Comparison of ENCODE assay signal across 22 cellular contexts in genomic region chr19:47820410-47820809, GRCh38. TPM values are rescaled to one million over a fixed set of nuclear protein-coding genes. Genes with fewer than 3 reads are reported as not detected.
DNase-seq lines count a peak whose midpoint lies in the region; ATAC-seq, FAIRE-seq and TF ChIP-seq lines count a peak whose summit lies in the region.
"Had no signal": no experiment of that assay in that cellular context is flagged by ENCODE, and none has a peak within 500 bp of the region (broad histone marks: within the 10 kb centered on the region; RNA-seq: fewer than 3 reads in every experiment).

No MANE protein-coding gene starts in this region.

- CTCF ChIA-PET in CD8-positive, alpha-beta T cell (lab: Charles Lee) = no interaction called here
- CTCF ChIA-PET in H1 (lab: Charles Lee; ENCODE audit: partially characterized antibody) = interaction anchor here (0.7 to 2.0 kb wide), 7 partner anchors 13 to 77 kb away, joined by 3 to 9 read pairs (median 4); no protein-coding TSS in a partner anchor

- no peak overlapping the region for H3K4me3 Mint-ChIP-seq in CD8-positive, alpha-beta T cell
- H3K4me3 Mint-ChIP-seq in nephron progenitor cell = peak overlapping the region; percentile 64

- no peaks in the 10 kb centered on the region for H3K27me3 ChIP-seq in CD8-positive, alpha-beta T cell (ENCODE audit: insufficient read depth, low read length)
- H3K27me3 ChIP-seq in NT2/D1 (ENCODE audit: insufficient read depth, insufficient read length) = no peaks in the 10 kb centered on the region
- H3K27me3 ChIP-seq in H1 (replicated peaks in 1 of 4; ENCODE audit: control insufficient read depth in 3 of 4, extremely low read depth in 1 of 4, insufficient read depth in 3 of 4, low read length in 3 of 4) = no peaks in the 10 kb centered on the region

- no peak overlapping the region for H3K4me3 ChIP-seq in CD8-positive, alpha-beta T cell (ENCODE audit: low read depth, low read length)
- no peak overlapping the region for H3K4me3 ChIP-seq in NT2/D1 (ENCODE audit: insufficient read length, low read depth)
- no peak overlapping the region for H3K4me3 ChIP-seq in H1 (ENCODE audit: extremely low read depth in 1 of 4, insufficient read depth in 2 of 4, low read depth in 3 of 4, low read length in 4 of 4)
- H3K4me3 ChIP-seq: A549, GM12878, SJSA1 had no signal

- no peak overlapping the region for H3K23ac ChIP-seq in H1 (ENCODE audit: insufficient read length)

- peak overlapping the region; percentile 90; the same call in 1 of the 2 replicates for H2BK12ac ChIP-seq in H1 (ENCODE audit: low read depth, low read length)

- no peak overlapping the region for H3K14ac ChIP-seq in H1 (ENCODE audit: insufficient read length)

- H4K8ac ChIP-seq in H1 (ENCODE audit: extremely low read depth, insufficient read depth, low read length) = no peak overlapping the region

- no peaks in the 10 kb centered on the region for H3K79me1 ChIP-seq in H1 (ENCODE audit: low read depth, low read length)

- H3K36me3 ChIP-seq in CD8-positive, alpha-beta T cell (ENCODE audit: insufficient read depth, low read length) = no peaks in the 10 kb centered on the region
- H3K36me3 ChIP-seq in NT2/D1 (ENCODE audit: insufficient read depth, insufficient read length, low read length) (no peaks in the 10 kb centered on the region), H1 (ENCODE audit: control insufficient read depth in 2 of 4, insufficient read depth in 4 of 4, low read length in 3 of 4) (no peaks in the 10 kb centered on the region)
- H3K36me3 ChIP-seq: SJSA1 had no signal

- no peaks in the 10 kb centered on the region for H3K4me1 Mint-ChIP-seq in CD8-positive, alpha-beta T cell (ENCODE audit: low read depth)
- peaks cover 47% of the 10 kb centered on the region for H3K4me1 Mint-ChIP-seq in nephron progenitor cell

- no peaks in the 10 kb centered on the region for H3K9me3 ChIP-seq in CD8-positive, alpha-beta T cell (ENCODE audit: low read length)
- H3K9me3 ChIP-seq in NT2/D1 (ENCODE audit: insufficient read depth, low read length) (no peaks in the 10 kb centered on the region), H1 (ENCODE audit: insufficient read depth in 2 of 2, low read depth in 1 of 2, low read length in 1 of 2) (no peaks in the 10 kb centered on the region)
- H3K9me3 ChIP-seq: A549, SJSA1 had no signal

- ATAC-seq in CD8-positive, alpha-beta T cell = no peak
- ATAC-seq in HG03520 (IDR thresholded peaks at IDR 0.05; ENCODE audit: unreplicated experiment) (no peak), GM21423 (IDR thresholded peaks at IDR 0.05; ENCODE audit: unreplicated experiment) (no peak)
- ATAC-seq: GM12878 had no signal

- peak overlapping the region; percentile 99 for H2BK20ac ChIP-seq in H1 (ENCODE audit: low read length)

- peak overlapping the region; percentile 99; the same call in 1 of the 2 replicates for H2BK15ac ChIP-seq in H1 (ENCODE audit: low read length)

- no peak overlapping the region for H2BK120ac ChIP-seq in H1 (replicated peaks; ENCODE audit: low read depth, low read length)

- POLR2A ChIA-PET in CD8-positive, alpha-beta T cell (lab: Charles Lee) = no interaction called here
- POLR2A ChIA-PET in H1 (lab: Charles Lee; ENCODE audit: partially characterized antibody) = interaction anchor here (0.6 to 1.3 kb wide), 3 partner anchors 8 to 29 kb away, joined by 3 to 11 read pairs (median 6); no protein-coding TSS in a partner anchor

- intact Hi-C loops in CD8-positive, alpha-beta T cell (cut with DNase I, micrococcal nuclease) = no loop called here

- no peaks in the 10 kb centered on the region for H3K9me3 Mint-ChIP-seq in CD8-positive, alpha-beta T cell
- no peaks in the 10 kb centered on the region for H3K9me3 Mint-ChIP-seq in nephron progenitor cell

- no peak for TF ChIP-seq RAD21 in H1 (IDR thresholded peaks at IDR 0.05 in 1 of 2, conservative IDR thresholded peaks at IDR 0.05 in 1 of 2; ENCODE audit: low read depth in 2 of 2, low read length in 2 of 2)

- TF ChIP-seq CTCF in CD8-positive, alpha-beta T cell (IDR thresholded peaks at IDR 0.05) = no peak
- no peak for TF ChIP-seq CTCF in H1 (IDR thresholded peaks at IDR 0.05; ENCODE audit: control extremely low read depth in 1 of 3, insufficient read depth in 1 of 3, low read depth in 1 of 3, low read length in 3 of 3)
- no peak for TF ChIP-seq CTCF in nephron progenitor cell (IDR thresholded peaks at IDR 0.05)

- H3K9ac ChIP-seq in NT2/D1 (ENCODE audit: insufficient read length, low read depth) (peak overlapping the region; percentile 50), H1 (replicated peaks in 1 of 4; ENCODE audit: extremely low read depth in 1 of 4, low read depth in 3 of 4, low read length in 3 of 4) (0 out of 7 replicates have a peak overlapping the region, but pooled peaks of 1 of the 4 experiments have one; percentile 40)

- 85% methylated on average over 2 of the region's 2 CpGs; no CpG with 5 or more reads in 1 of the 2 experiments for WGBS in H1 (ENCODE audit: extremely low coverage in 1 of 2, insufficient coverage in 1 of 2, insufficient read length in 1 of 2, insufficient replicate concordance in 2 of 2, low coverage in 1 of 2, low lambda C conversion rate in 2 of 2, missing lambda C conversion rate in 1 of 2), 2 experiments

- peak overlapping the region; percentile 83; the same call in 1 of the 2 replicates for H3K18ac ChIP-seq in H1 (ENCODE audit: extremely low read depth, low read length)

- no peaks in the 10 kb centered on the region for H3K36me3 Mint-ChIP-seq in CD8-positive, alpha-beta T cell
- no peaks in the 10 kb centered on the region for H3K36me3 Mint-ChIP-seq in nephron progenitor cell (ENCODE audit: low read depth)
- H3K36me3 Mint-ChIP-seq: CD14-positive monocyte had no signal

- H4K20me1 ChIP-seq in H1 (replicated peaks in 1 of 2; ENCODE audit: control insufficient read depth in 1 of 2, insufficient read depth in 2 of 2, low read length in 2 of 2) = no peaks in the 10 kb centered on the region

- TF ChIP-seq POLR2A in H1 (IDR thresholded peaks at IDR 0.05; ENCODE audit: control extremely low read depth in 1 of 2, low read depth in 2 of 2, low read length in 2 of 2) = no peak

- H3K4ac ChIP-seq in H1 (replicated peaks; ENCODE audit: insufficient read length, low read depth, low read length) = no peak overlapping the region

- H3K27ac Mint-ChIP-seq in CD8-positive, alpha-beta T cell = peak overlapping the region; percentile 4
- H3K27ac Mint-ChIP-seq in nephron progenitor cell = peak overlapping the region; percentile 56

- 0 out of 2 replicates have a peak overlapping the region, but pooled peaks have one; percentile 70 for H2AFZ ChIP-seq in H1 (ENCODE audit: low read length)

- no peak for FAIRE-seq in H1 (lab: Jason Lieb, UNC)
- FAIRE-seq: A549, GM12878 had no signal

- H2AK5ac ChIP-seq in H1 (ENCODE audit: low read depth, low read length) = 0 out of 2 replicates have a peak overlapping the region, but pooled peaks have one; percentile 53

- H2BK5ac ChIP-seq in H1 (ENCODE audit: low read depth, low read length) = no peak overlapping the region; the same call in 1 of the 2 replicates

- no peak for DNase-seq in CD8-positive, alpha-beta T cell
- DNase-seq in NT2/D1 (ENCODE audit: low read depth, low spot score) (no peak), H1 (ENCODE audit: low read depth in 1 of 2, low spot score in 2 of 2) (no peak), nephron progenitor cell (no peak), NCI-H446 (lab: John Stamatoyannopoulos, UW) (no peak), kidney tubule cell (ENCODE audit: low spot score) (no peak)
- DNase-seq: Calu3, GOT3, KG1, NCI-H1092 treated with DMSO at 0.1 percent for 48 hours, NCI-H187 treated with DMSO at 0.1 percent for 48 hours, NCI-H446 treated with DMSO at 0.1 percent for 48 hours, NCI-H774, OCI-M1, RPMI8226 had no signal

- no peak overlapping the region for H4K5ac ChIP-seq in H1 (ENCODE audit: insufficient read length, low read depth, low read length)

- H3K27me3 Mint-ChIP-seq in CD8-positive, alpha-beta T cell (ENCODE audit: low read depth) = peaks cover 27% of the 10 kb centered on the region
- H3K27me3 Mint-ChIP-seq in nephron progenitor cell (ENCODE audit: low read depth, poor library complexity) = peaks cover 2% of the 10 kb centered on the region

- H4K91ac ChIP-seq in H1 (replicated peaks; ENCODE audit: insufficient read length, low read length) = peak overlapping the region; percentile 31

- no peaks in the 10 kb centered on the region for H3K4me1 ChIP-seq in CD8-positive, alpha-beta T cell (ENCODE audit: insufficient read depth, low read length)
- peaks cover 15% of the 10 kb centered on the region for H3K4me1 ChIP-seq in NT2/D1 (ENCODE audit: insufficient read depth, insufficient read length)
- peaks cover 0 to 19% (median 11%) of the 10 kb centered on the region in 4 experiments; a peak in 6 of 7 replicates for H3K4me1 ChIP-seq in H1 (replicated peaks in 1 of 4; ENCODE audit: control insufficient read depth in 3 of 4, insufficient read depth in 4 of 4, low read length in 3 of 4)
- H3K4me1 ChIP-seq: A549, SJSA1 had no signal

- H3K27ac ChIP-seq in CD8-positive, alpha-beta T cell (ENCODE audit: low read depth, low read length) = no peak overlapping the region
- H3K27ac ChIP-seq in H1 (ENCODE audit: low read depth, low read length) = no peak overlapping the region
- H3K27ac ChIP-seq: A549, SJSA1 had no signal

- no peak for TF ChIP-seq EP300 in H1 (IDR thresholded peaks at IDR 0.05; ENCODE audit: borderline replicate concordance in 1 of 2, low read depth in 2 of 2, low read length in 2 of 2)

- peaks cover 4% of the 10 kb centered on the region; the same call in 1 of the 2 replicates for H3K23me2 ChIP-seq in H1 (ENCODE audit: low read depth, low read length)

- peak overlapping the region in 1 of 2 experiments; percentile 48; a peak in 1 of 4 replicates for H3K4me2 ChIP-seq in H1 (ENCODE audit: insufficient read depth in 1 of 2, low read depth in 2 of 2, low read length in 2 of 2)
- H3K4me2 ChIP-seq: A549 had no signal

- no peaks in the 10 kb centered on the region; a peak in 1 of 4 replicates for H3K79me2 ChIP-seq in H1 (ENCODE audit: control insufficient read depth in 1 of 2, insufficient read depth in 2 of 2, low read length in 2 of 2)

- H3K56ac ChIP-seq in H1 (replicated peaks; ENCODE audit: insufficient read length, low read depth, low read length) = no peak overlapping the region

RNA-seq across cellular contexts. Expression of gene CRX, which starts 1.3 kb away (rescaled TPM):
- not detected for total RNA-seq in CD8-positive, alpha-beta T cell
- not detected in 2 replicates for total RNA-seq in H1 (2021; fragmentation: NEBNext Ultra II Directional; extraction: Animal tissue kit (Norgen Biotek cat#: 25700))
- 0.06 and 0.08 TPM in 2 replicates for polyA plus RNA-seq in H1 (2011; rRNA removed)
- 0.04 TPM for polyA plus RNA-seq in H1 (2011; cell fraction: cytosol; rRNA removed)
- 0.03 TPM for polyA plus RNA-seq in H1 (2011; cell fraction: nucleus; rRNA removed)
- 0.08 to 0.24 TPM (median 0.23 TPM) in 3 of 4 replicates, not detected in the other for polyA plus RNA-seq in H1 (2012, experiment 1 of 2)
- polyA plus RNA-seq in H1 (2012, experiment 2 of 2) = 0.08 TPM
- 0.02 TPM for polyA plus RNA-seq in H1 (2013, experiment 1 of 2)
- polyA plus RNA-seq in H1 (2013, experiment 2 of 2) = not detected
- polyA minus RNA-seq in H1 (2011; rRNA and poly(A)+ RNA removed) = 0.06 and 0.07 TPM in 2 replicates
- polyA minus RNA-seq in H1 (2011; cell fraction: cytosol; rRNA and poly(A)+ RNA removed) = not detected
- not detected for polyA minus RNA-seq in H1 (2011; cell fraction: nucleus; rRNA and poly(A)+ RNA removed)
- total RNA-seq: Calu3, GM12878, MCF 10A, SJSA1 had no signal
- polyA plus RNA-seq: A549, CD14-positive monocyte, GM12878 had no signal

RNA-seq across cellular contexts. Expression of gene TPRX1, which starts 16.1 kb away (rescaled TPM):
- total RNA-seq in CD8-positive, alpha-beta T cell = not detected
- total RNA-seq in H1 (2021; fragmentation: NEBNext Ultra II Directional; extraction: Animal tissue kit (Norgen Biotek cat#: 25700)) = not detected in 2 replicates
- 0.03 and 0.05 TPM in 2 replicates for polyA plus RNA-seq in H1 (2011; rRNA removed)
- not detected for polyA plus RNA-seq in H1 (2011; cell fraction: cytosol; rRNA removed)
- polyA plus RNA-seq in H1 (2011; cell fraction: nucleus; rRNA removed) = not detected
- not detected in 4 replicates for polyA plus RNA-seq in H1 (2012, experiment 1 of 2)
- not detected for polyA plus RNA-seq in H1 (2012, experiment 2 of 2)
- 0.04 TPM for polyA plus RNA-seq in H1 (2013, experiment 1 of 2)
- 0.04 TPM for polyA plus RNA-seq in H1 (2013, experiment 2 of 2)
- polyA minus RNA-seq in H1 (2011; rRNA and poly(A)+ RNA removed) = not detected in 2 replicates
- polyA minus RNA-seq in H1 (2011; cell fraction: cytosol; rRNA and poly(A)+ RNA removed) = not detected
- not detected for polyA minus RNA-seq in H1 (2011; cell fraction: nucleus; rRNA and poly(A)+ RNA removed)
- total RNA-seq: Calu3, GM12878, MCF 10A, SJSA1 had no signal
- polyA plus RNA-seq: A549, CD14-positive monocyte, GM12878 had no signal

RNA-seq across cellular contexts. Expression of gene TPRX2, which starts 38.6 kb away (rescaled TPM):
- not detected for total RNA-seq in CD8-positive, alpha-beta T cell
- not detected in 2 replicates for total RNA-seq in H1 (2021; fragmentation: NEBNext Ultra II Directional; extraction: Animal tissue kit (Norgen Biotek cat#: 25700))
- not detected in 2 replicates for polyA plus RNA-seq in H1 (2011; rRNA removed)
- polyA plus RNA-seq in H1 (2011; cell fraction: cytosol; rRNA removed) = not detected
- polyA plus RNA-seq in H1 (2011; cell fraction: nucleus; rRNA removed) = not detected
- not detected in 4 replicates for polyA plus RNA-seq in H1 (2012, experiment 1 of 2)
- not detected for polyA plus RNA-seq in H1 (2012, experiment 2 of 2)
- polyA plus RNA-seq in H1 (2013, experiment 1 of 2) = 0.10 TPM
- not detected for polyA plus RNA-seq in H1 (2013, experiment 2 of 2)
- polyA minus RNA-seq in H1 (2011; rRNA and poly(A)+ RNA removed) = not detected in 2 replicates
- polyA minus RNA-seq in H1 (2011; cell fraction: cytosol; rRNA and poly(A)+ RNA removed) = not detected
- not detected for polyA minus RNA-seq in H1 (2011; cell fraction: nucleus; rRNA and poly(A)+ RNA removed)
- total RNA-seq: Calu3, GM12878, MCF 10A, SJSA1 had no signal
- polyA plus RNA-seq: A549, CD14-positive monocyte, GM12878 had no signal

RNA-seq across cellular contexts. Expression of gene SELENOW, which starts 41.9 kb away (rescaled TPM):
- total RNA-seq in CD8-positive, alpha-beta T cell = 10 to 100 TPM; 64.9 to 68.1 TPM
- 361 and 371 TPM in 2 replicates for total RNA-seq in H1 (2021; fragmentation: NEBNext Ultra II Directional; extraction: Animal tissue kit (Norgen Biotek cat#: 25700))
- 588 and 709 TPM in 2 replicates for polyA plus RNA-seq in H1 (2011; rRNA removed)
- polyA plus RNA-seq in H1 (2011; cell fraction: cytosol; rRNA removed) = 652 TPM
- polyA plus RNA-seq in H1 (2011; cell fraction: nucleus; rRNA removed) = 471 TPM
- polyA plus RNA-seq in H1 (2012, experiment 1 of 2) = 211 to 357 TPM (median 346 TPM) in 4 replicates
- polyA plus RNA-seq in H1 (2012, experiment 2 of 2) = 655 TPM
- polyA plus RNA-seq in H1 (2013, experiment 1 of 2) = 479 TPM
- 488 TPM for polyA plus RNA-seq in H1 (2013, experiment 2 of 2)
- polyA minus RNA-seq in H1 (2011; rRNA and poly(A)+ RNA removed) = 94.3 and 112 TPM in 2 replicates
- 88.6 TPM for polyA minus RNA-seq in H1 (2011; cell fraction: cytosol; rRNA and poly(A)+ RNA removed)
- polyA minus RNA-seq in H1 (2011; cell fraction: nucleus; rRNA and poly(A)+ RNA removed) = 76.1 TPM
